In the genomic region with DNA sequence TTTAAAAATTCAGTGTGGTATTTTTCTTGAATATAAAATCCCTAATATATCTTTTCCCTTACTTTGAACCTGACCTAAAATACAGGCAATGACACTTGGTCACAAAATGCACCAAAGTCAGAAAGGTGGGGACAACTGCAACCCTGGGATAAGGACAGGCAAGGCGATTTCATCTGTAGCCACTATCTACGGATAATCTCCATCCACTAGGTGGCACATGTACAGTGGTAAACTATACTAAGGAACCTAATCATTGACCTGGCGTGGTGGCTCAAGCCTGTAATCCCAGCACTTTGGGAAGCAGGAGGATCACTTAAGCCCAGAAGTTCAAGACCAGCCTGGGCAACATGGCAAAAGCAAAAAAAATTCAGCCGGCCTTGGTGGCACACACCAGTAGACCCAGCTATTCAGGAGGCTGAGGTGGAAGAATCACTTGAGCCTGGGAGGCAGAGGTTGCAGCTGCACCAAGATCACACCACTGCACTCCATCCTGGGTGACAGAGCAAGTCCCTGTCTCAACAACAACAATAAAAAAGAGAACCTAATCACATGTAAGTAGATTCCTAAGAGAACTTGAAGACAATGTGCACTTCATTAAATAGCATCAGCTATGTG, we compare ENCODE assay signal across 1 cellular context.
TF ChIP-seq lines count a peak whose summit lies in the region.

No MANE protein-coding gene starts in this region.

TF ChIP-seq in HCT116, 20 proteins besides CTCF, POLR2A, EP300 and RAD21 (continued from another document):
- no peak for TF ChIP-seq SIN3A (IDR thresholded peaks at IDR 0.05; ENCODE audit: low read depth)
- TF ChIP-seq CEBPB (IDR thresholded peaks at IDR 0.05; ENCODE audit: low read depth), result no peak
- no peak for TF ChIP-seq EZH2phosphoT487 (IDR thresholded peaks at IDR 0.05; ENCODE audit: borderline replicate concordance)
- no peak for TF ChIP-seq ZFX (IDR thresholded peaks at IDR 0.05)
